ENCODE assay signal across 10 cellular contexts in the genomic region with DNA sequence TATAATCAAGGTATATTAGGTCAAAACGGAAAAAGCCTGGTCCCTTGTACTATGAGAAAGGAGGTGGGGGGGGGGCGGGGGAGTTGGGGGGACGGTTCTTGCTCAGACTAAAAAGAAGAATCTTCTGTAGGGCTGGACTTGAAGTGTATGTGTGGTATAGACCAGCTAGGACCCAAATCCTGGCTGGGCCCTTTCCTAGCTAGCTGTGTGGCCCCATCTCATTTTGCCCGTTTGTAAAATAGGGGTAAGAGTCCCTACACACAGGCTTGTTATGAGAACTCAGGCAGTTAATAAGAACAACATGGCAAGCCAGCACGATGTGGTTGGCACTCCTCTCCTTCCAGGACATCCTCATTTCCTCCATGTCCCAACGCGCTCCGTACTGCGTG. TPM values are rescaled to one million over a fixed set of nuclear protein-coding genes. Genes with fewer than 3 reads are reported as not detected.
DNase-seq lines count a peak whose midpoint lies in the region; ATAC-seq and TF ChIP-seq lines count a peak whose summit lies in the region.
"Had no signal": no experiment of that assay in that cellular context is flagged by ENCODE, and none has a peak within 500 bp of the region (broad histone marks: within the 10 kb centered on the region; RNA-seq: fewer than 3 reads in every experiment).

No MANE protein-coding gene starts in this region.

- peak overlapping the region; percentile 57 to 72 (median 69) for H3K4me3 ChIP-seq in skeletal muscle tissue (ENCODE audit: low read length in 3 of 3)

- H3K36me3 Mint-ChIP-seq in activated CD8-positive, alpha-beta T cell treated with anti-CD3 and anti-CD28 coated beads for 36 hours (ENCODE audit: low read depth) = no peaks in the 10 kb centered on the region
- H3K36me3 Mint-ChIP-seq in glutamatergic neuron (ENCODE audit: unreplicated experiment) = no peaks in the 10 kb centered on the region

- CTCF ChIA-PET in activated CD8-positive, alpha-beta T cell treated with anti-CD3 and anti-CD28 coated beads for 36 hours (lab: Charles Lee) = interaction anchor here (1.1 to 1.3 kb wide), 2 partner anchors 14 to 49 kb away, joined by 3 to 4 read pairs; no protein-coding TSS in a partner anchor

- TF ChIP-seq CTCF in activated CD8-positive, alpha-beta T cell treated with anti-CD3 and anti-CD28 coated beads for 36 hours (IDR thresholded peaks at IDR 0.05) = no peak
- no peak for TF ChIP-seq CTCF in glutamatergic neuron (IDR thresholded peaks at IDR 0.05; ENCODE audit: partially characterized antibody, unreplicated experiment)

- peak; percentile 49 for DNase-seq in DMS53 (lab: John Stamatoyannopoulos, UW)
- no peak for DNase-seq in DMS53 treated with DMSO at 0.1 percent for 48 hours (lab: John Stamatoyannopoulos, UW; ENCODE audit: unreplicated experiment)
- DNase-seq in activated CD8-positive, alpha-beta T cell treated with anti-CD3 and anti-CD28 coated beads for 36 hours = no peak
- DNase-seq in glutamatergic neuron = no peak
- DNase-seq in superior temporal gyrus (ENCODE audit: extremely low spot score) = no peak

- H3K4me1 Mint-ChIP-seq in activated CD8-positive, alpha-beta T cell treated with anti-CD3 and anti-CD28 coated beads for 36 hours (ENCODE audit: low read depth) = peaks cover 15% of the 10 kb centered on the region
- H3K4me1 Mint-ChIP-seq in glutamatergic neuron (ENCODE audit: low read depth, unreplicated experiment) = peaks cover 6% of the 10 kb centered on the region

- no peak for ATAC-seq in activated CD8-positive, alpha-beta T cell treated with anti-CD3 and anti-CD28 coated beads for 36 hours
- ATAC-seq in HG03135 (IDR thresholded peaks at IDR 0.05; ENCODE audit: unreplicated experiment) = no peak
- ATAC-seq in GM19035 (IDR thresholded peaks at IDR 0.05; ENCODE audit: unreplicated experiment) = no peak

- H3K27ac Mint-ChIP-seq in activated CD8-positive, alpha-beta T cell treated with anti-CD3 and anti-CD28 coated beads for 36 hours = no peak overlapping the region
- H3K27ac Mint-ChIP-seq in glutamatergic neuron (ENCODE audit: unreplicated experiment) = no peak overlapping the region
- H3K27ac Mint-ChIP-seq: dendritic cell treated with granulocyte-macrophage colony-stimulating factor and Interleukin-4, amounts not matched to agents 40 ng/mL and 50 ng/mL, for 4 days had no signal

- peaks cover 34% of the 10 kb centered on the region for H3K27me3 Mint-ChIP-seq in activated CD8-positive, alpha-beta T cell treated with anti-CD3 and anti-CD28 coated beads for 36 hours
- H3K27me3 Mint-ChIP-seq in glutamatergic neuron (ENCODE audit: unreplicated experiment) = peaks cover 10% of the 10 kb centered on the region

- peak overlapping the region; percentile 71 for H3K4me3 Mint-ChIP-seq in activated CD8-positive, alpha-beta T cell treated with anti-CD3 and anti-CD28 coated beads for 36 hours
- H3K4me3 Mint-ChIP-seq in glutamatergic neuron (ENCODE audit: unreplicated experiment) = peak overlapping the region; percentile 92
- H3K4me3 Mint-ChIP-seq: dendritic cell treated with granulocyte-macrophage colony-stimulating factor and Interleukin-4, amounts not matched to agents 40 ng/mL and 50 ng/mL, for 4 days had no signal

- H3K9me3 Mint-ChIP-seq in activated CD8-positive, alpha-beta T cell treated with anti-CD3 and anti-CD28 coated beads for 36 hours = no peaks in the 10 kb centered on the region
- peaks cover 6% of the 10 kb centered on the region for H3K9me3 Mint-ChIP-seq in glutamatergic neuron (ENCODE audit: unreplicated experiment)
- H3K9me3 Mint-ChIP-seq: dendritic cell treated with granulocyte-macrophage colony-stimulating factor and Interleukin-4, amounts not matched to agents 40 ng/mL and 50 ng/mL, for 4 days had no signal

- peaks cover 0 to 22% (median 15%) of the 10 kb centered on the region in 3 donors for H3K27me3 ChIP-seq in skeletal muscle tissue (ENCODE audit: control insufficient read depth in 3 of 3, insufficient read depth in 3 of 3, low read length in 3 of 3)

- POLR2A ChIA-PET in activated CD8-positive, alpha-beta T cell treated with anti-CD3 and anti-CD28 coated beads for 36 hours (lab: Charles Lee) = no interaction called here

- no peaks in the 10 kb centered on the region for H3K9me3 ChIP-seq in skeletal muscle tissue (ENCODE audit: control insufficient read depth in 3 of 3, low read length in 3 of 3)

- H3K4me1 ChIP-seq in skeletal muscle tissue (ENCODE audit: control insufficient read depth in 3 of 3, insufficient read depth in 3 of 3, low read length in 3 of 3) = peaks cover 6 to 8% (median 7%) of the 10 kb centered on the region in 3 donors

- no peaks in the 10 kb centered on the region for H3K36me3 ChIP-seq in skeletal muscle tissue (ENCODE audit: control insufficient read depth in 3 of 3, insufficient read depth in 3 of 3, low read length in 3 of 3)

- H3K27ac ChIP-seq in skeletal muscle tissue (ENCODE audit: low read depth, low read length) = no peak overlapping the region
- H3K27ac ChIP-seq: 22Rv1 had no signal

- intact Hi-C loops in activated CD8-positive, alpha-beta T cell treated with anti-CD3 and anti-CD28 coated beads for 36 hours (cut with micrococcal nuclease) = no loop called here

- H3K9ac ChIP-seq in skeletal muscle tissue (ENCODE audit: low read depth in 1 of 3, low read length in 3 of 3) = no peak overlapping the region

RNA-seq across cellular contexts. Expression of gene EVA1A, which starts 1.1 kb away (rescaled TPM):
- total RNA-seq in activated CD8-positive, alpha-beta T cell treated with anti-CD3 and anti-CD28 coated beads for 36 hours = under 1 TPM in 1 of 2 experiments, not detected in 1; 0.43 TPM
- not detected for total RNA-seq in glutamatergic neuron (ENCODE audit: unreplicated experiment)
- 6.3 TPM for total RNA-seq in skeletal muscle tissue
